ENCODE assay signal across 14 cellular contexts in the genomic region with DNA sequence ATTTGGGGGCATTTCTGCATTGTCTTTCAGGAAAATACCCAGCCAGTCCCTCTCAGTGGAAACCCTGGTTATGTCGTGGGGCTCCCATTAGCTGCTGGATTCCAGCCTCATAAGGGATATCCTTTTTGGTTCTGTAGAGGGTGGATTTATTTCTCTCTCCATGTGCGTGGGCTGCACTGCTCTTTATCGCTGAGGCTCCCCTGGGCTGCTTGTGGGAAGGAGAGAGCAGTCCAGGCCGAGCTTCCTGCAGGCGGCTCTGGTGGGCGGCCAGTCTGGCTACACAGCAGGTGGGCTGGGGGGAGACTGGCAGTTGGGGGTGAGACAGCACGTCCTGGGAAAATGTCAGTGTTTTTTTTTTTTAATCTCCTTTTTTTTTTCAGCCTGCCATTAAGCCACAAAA. TPM values are rescaled to one million over a fixed set of nuclear protein-coding genes. Genes with fewer than 3 reads are reported as not detected.
DNase-seq lines count a peak whose midpoint lies in the region; ATAC-seq and TF ChIP-seq lines count a peak whose summit lies in the region.
"Had no signal": no experiment of that assay in that cellular context is flagged by ENCODE, and none has a peak within 500 bp of the region (broad histone marks: within the 10 kb centered on the region; RNA-seq: fewer than 3 reads in every experiment).

No MANE protein-coding gene starts in this region.

- no peaks in the 10 kb centered on the region for H3K27me3 ChIP-seq in BLaER1 treated with 17β-estradiol and CSF1 and Interleukin-3, amounts not matched to agents 10 nM and 100 nM
- H3K27me3 ChIP-seq in SJCRH30 = no peaks in the 10 kb centered on the region
- no peaks in the 10 kb centered on the region for H3K27me3 ChIP-seq in left lung

- no peaks in the 10 kb centered on the region for H3K9me3 ChIP-seq in BLaER1 treated with 17β-estradiol and CSF1 and Interleukin-3, amounts not matched to agents 10 nM and 100 nM (replicated peaks in 1 of 11)
- no peaks in the 10 kb centered on the region for H3K9me3 ChIP-seq in SJCRH30 (replicated peaks)
- H3K9me3 ChIP-seq in left lung = no peaks in the 10 kb centered on the region

- no peaks in the 10 kb centered on the region for H3K9me3 Mint-ChIP-seq in activated T-cell treated with anti-CD3 and anti-CD28 coated beads, Interleukin-2, amount 50 U/mL, for 4 hours
- H3K9me3 Mint-ChIP-seq: activated naive CD4-positive, alpha-beta T cell treated with anti-CD3 and anti-CD28 coated beads, Interleukin-2, amount 10 ng/mL, durations not matched to agents 7 days and 5 days had no signal

- peak overlapping the region; percentile 65 to 83 (median 77) for H3K4me2 ChIP-seq in BLaER1 treated with 17β-estradiol and CSF1 and Interleukin-3, amounts not matched to agents 10 nM and 100 nM

- H3K36me3 ChIP-seq in BLaER1 treated with 17β-estradiol and CSF1 and Interleukin-3, amounts not matched to agents 10 nM and 100 nM = peaks cover 0 to 9% (median 0%) of the 10 kb centered on the region in 11 experiments; a peak in 3 of 22 replicates
- H3K36me3 ChIP-seq in SJCRH30 = no peaks in the 10 kb centered on the region
- peaks cover 0 to 5% of the 10 kb centered on the region in 2 donors for H3K36me3 ChIP-seq in left lung

- H3K4me1 ChIP-seq in BLaER1 treated with 17β-estradiol and CSF1 and Interleukin-3, amounts not matched to agents 10 nM and 100 nM = peaks cover 75 to 100% (median 100%) of the 10 kb centered on the region in 10 experiments
- H3K4me1 ChIP-seq in SJCRH30 (peaks cover 14% of the 10 kb centered on the region; the same call in 1 of the 2 replicates), left lung (peaks cover 0 to 9% of the 10 kb centered on the region in 2 donors)

- TF ChIP-seq CTCF in fibroblast of villous mesenchyme (IDR thresholded peaks at IDR 0.05; ENCODE audit: insufficient read depth, low read depth, low read length) (no peak), omental fat pad (IDR thresholded peaks at IDR 0.05) (no peak), left lung (IDR thresholded peaks at IDR 0.05) (no peak)

- DNase-seq in SJCRH30 = peak; percentile 48 to 51
- DNase-seq in fibroblast of villous mesenchyme (ENCODE audit: low read depth) = peak; percentile 20
- DNase-seq in omental fat pad (ENCODE audit: low spot score) = no peak
- no peak for DNase-seq in ACHN
- DNase-seq in activated T-cell treated with anti-CD3 and anti-CD28 coated beads, Interleukin-2, amount 50 U/mL, for 4 hours = no peak
- DNase-seq in left lung = no peak
- DNase-seq: activated CD4-positive, alpha-beta T cell treated with anti-CD3 and anti-CD28 coated beads, Interleukin-2, amount 50 U/mL, for 4 hours; activated naive CD4-positive, alpha-beta T cell treated with anti-CD3 and anti-CD28 coated beads, Interleukin-2, amount 10 ng/mL, durations not matched to agents 7 days and 5 days; C1 segment of cervical spinal cord; NCI-H748 treated with DMSO at 0.1 percent for 48 hours had no signal

- intact Hi-C loops in left lung (cut with DNase I) = no loop called here

- no peaks in the 10 kb centered on the region for H3K27me3 Mint-ChIP-seq in activated T-cell treated with anti-CD3 and anti-CD28 coated beads, Interleukin-2, amount 50 U/mL, for 4 hours (ENCODE audit: low read depth)
- H3K27me3 Mint-ChIP-seq: activated naive CD4-positive, alpha-beta T cell treated with anti-CD3 and anti-CD28 coated beads, Interleukin-2, amount 10 ng/mL, durations not matched to agents 7 days and 5 days had no signal

- peak overlapping the region in 1 of 10 experiments; percentile 9; a peak in 1 of 20 replicates for H3K4me3 ChIP-seq in BLaER1 treated with 17β-estradiol and CSF1 and Interleukin-3, amounts not matched to agents 10 nM and 100 nM
- no peak overlapping the region for H3K4me3 ChIP-seq in SJCRH30
- no peak overlapping the region for H3K4me3 ChIP-seq in fibroblast of villous mesenchyme (ENCODE audit: low read depth, low read length)
- no peak overlapping the region for H3K4me3 ChIP-seq in left lung

- H3K27ac ChIP-seq in BLaER1 treated with 17β-estradiol and CSF1 and Interleukin-3, amounts not matched to agents 10 nM and 100 nM = peak overlapping the region in 8 of 11 experiments; percentile 21 to 92 (median 63); a peak in 15 of 22 replicates
- H3K27ac ChIP-seq in SJCRH30 (peak overlapping the region; percentile 7; the same call in 1 of the 2 replicates), left lung (no peak overlapping the region)

- peaks cover 27% of the 10 kb centered on the region for H3K4me1 Mint-ChIP-seq in activated T-cell treated with anti-CD3 and anti-CD28 coated beads, Interleukin-2, amount 50 U/mL, for 4 hours (ENCODE audit: low read depth)

- in situ Hi-C loops in ACHN (cut with HindIII; ENCODE audit: low pct_ligation_motif_present, low pct_unique_long_range_greater_than_20kb, low sequenced_read_pairs) = no loop called here

- H3K36me3 Mint-ChIP-seq in activated T-cell treated with anti-CD3 and anti-CD28 coated beads, Interleukin-2, amount 50 U/mL, for 4 hours (ENCODE audit: insufficient read depth) = peaks cover 5% of the 10 kb centered on the region

- no peak overlapping the region for H3K4me3 Mint-ChIP-seq in activated T-cell treated with anti-CD3 and anti-CD28 coated beads, Interleukin-2, amount 50 U/mL, for 4 hours
- H3K4me3 Mint-ChIP-seq: activated naive CD4-positive, alpha-beta T cell treated with anti-CD3 and anti-CD28 coated beads, Interleukin-2, amount 10 ng/mL, durations not matched to agents 7 days and 5 days had no signal

- no peaks in the 10 kb centered on the region for H4K20me1 ChIP-seq in BLaER1 treated with 17β-estradiol and CSF1 and Interleukin-3, amounts not matched to agents 10 nM and 100 nM

- ATAC-seq in omental fat pad (ENCODE audit: low FRiP score) = peak; percentile 54
- no peak for ATAC-seq in activated T-cell treated with anti-CD3 and anti-CD28 coated beads, Interleukin-2, amount 50 U/mL, for 4 hours
- no peak for ATAC-seq in left lung
- ATAC-seq in GM18861 (IDR thresholded peaks at IDR 0.05; ENCODE audit: unreplicated experiment) = no peak
- ATAC-seq: SK-N-SH treated with all-trans-retinoic acid at 6 μM for 48 hours had no signal

- H3K9ac ChIP-seq in BLaER1 treated with 17β-estradiol and CSF1 and Interleukin-3, amounts not matched to agents 10 nM and 100 nM = peak overlapping the region in 9 of 11 experiments; percentile 18 to 68 (median 37); a peak in 12 of 22 replicates

RNA-seq across cellular contexts. Expression of a gene that starts 27.6 kb away (rescaled TPM):
- 15.1 and 15.7 TPM in 2 replicates for total RNA-seq in SJCRH30 (2014; rRNA removed; shearing (Covaris generic))
- total RNA-seq in fibroblast of villous mesenchyme (26.4 and 28.9 TPM in 2 replicates), omental fat pad (10 to 100 TPM; 22.7 to 30.4 (median 25.6) TPM), left lung (10 to 100 TPM; 34.1 to 44.5 TPM)
- total RNA-seq in activated T-cell treated with anti-CD3 and anti-CD28 coated beads, Interleukin-2, amount 50 U/mL, for 4 hours = 1 to 10 TPM; 3.5 to 4.4 (median 3.6) TPM

RNA-seq across cellular contexts. Expression of a gene that starts 47.4 kb away (rescaled TPM):
- 2.7 and 2.8 TPM in 2 replicates for total RNA-seq in SJCRH30 (2014; rRNA removed; shearing (Covaris generic))
- total RNA-seq in fibroblast of villous mesenchyme = 5.6 and 5.8 TPM in 2 replicates
- 10 to 100 TPM; 10.9 to 15.6 (median 12.2) TPM for total RNA-seq in omental fat pad
- total RNA-seq in activated T-cell treated with anti-CD3 and anti-CD28 coated beads, Interleukin-2, amount 50 U/mL, for 4 hours = 1 to 10 TPM; 6.1 to 8.1 (median 7.2) TPM
- 10 to 100 TPM; 10.7 to 12.4 TPM for total RNA-seq in left lung
- total RNA-seq: MCF 10A had no signal

RNA-seq across cellular contexts. Expression of a gene that starts 58.4 kb away (rescaled TPM):
- 6.6 and 6.9 TPM in 2 replicates for total RNA-seq in SJCRH30 (2014; rRNA removed; shearing (Covaris generic))
- total RNA-seq in fibroblast of villous mesenchyme (6.4 and 9.5 TPM in 2 replicates), omental fat pad (10 to 100 TPM; 20.8 to 49.1 (median 23.4) TPM), left lung (10 to 100 TPM; 22.3 to 24.2 TPM)
- total RNA-seq in activated T-cell treated with anti-CD3 and anti-CD28 coated beads, Interleukin-2, amount 50 U/mL, for 4 hours = 10 to 100 TPM; 74.2 to 76.4 (median 74.4) TPM

Comparison
In these comparisons a context has a peak if more than half of its experiments do, and no peak if none do; other contexts are left out.
1. H3K27ac ChIP-seq: peak in BLaER1 treated with 17β-estradiol and CSF1 and Interleukin-3, amounts not matched to agents 10 nM and 100 nM (8 of 11) and SJCRH30 (single experiment); none in left lung (0 of 2).
2. DNase-seq: peak in SJCRH30 (2 of 2) and fibroblast of villous mesenchyme (single experiment); none in omental fat pad (single experiment), ACHN (single experiment), activated T-cell treated with anti-CD3 and anti-CD28 coated beads, Interleukin-2, amount 50 U/mL, for 4 hours (single experiment) and left lung (0 of 2).